ENCODE assay signal across 8 cellular contexts in the genomic region with DNA sequence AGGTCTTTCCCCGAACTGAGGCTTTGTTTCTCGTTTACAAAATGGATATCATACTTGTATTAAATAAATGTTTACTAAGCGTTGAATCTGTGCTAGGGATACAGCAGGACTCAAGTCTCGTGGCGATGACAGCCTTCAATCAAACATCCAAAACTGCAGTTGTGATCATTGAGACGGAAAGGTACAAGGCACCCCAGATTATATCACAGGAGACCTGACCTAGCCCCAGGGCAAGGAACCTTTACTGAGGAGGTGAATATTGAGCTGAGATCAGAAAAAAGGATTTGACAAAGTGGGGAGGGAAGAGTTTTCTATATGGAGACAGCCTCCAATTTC. TPM values are rescaled to one million over a fixed set of nuclear protein-coding genes. Genes with fewer than 3 reads are reported as not detected.
A peak's percentile ranks its signal among the peaks of the same experiment; 100 is the strongest.
DNase-seq lines count a peak whose midpoint lies in the region; ATAC-seq and TF ChIP-seq lines count a peak whose summit lies in the region.

No MANE protein-coding gene starts in this region.

- no peaks in the 10 kb centered on the region for H3K9me3 Mint-ChIP-seq in activated CD8-positive, alpha-beta T cell treated with anti-CD3 and anti-CD28 coated beads for 36 hours
- H3K9me3 Mint-ChIP-seq in stimulated activated memory B cell treated with anti-CD40 and anti-IgM and Interleukin-4, amounts not matched to agents 10 μg/mL and 1 μg/mL and 100 μg/mL, for 72 hours = no peaks in the 10 kb centered on the region

- peaks cover 44% of the 10 kb centered on the region for H3K4me1 Mint-ChIP-seq in activated CD8-positive, alpha-beta T cell treated with anti-CD3 and anti-CD28 coated beads for 36 hours (ENCODE audit: low read depth)
- H3K4me1 Mint-ChIP-seq in stimulated activated memory B cell treated with anti-CD40 and anti-IgM and Interleukin-4, amounts not matched to agents 10 μg/mL and 1 μg/mL and 100 μg/mL, for 72 hours = peaks cover 27% of the 10 kb centered on the region

- intact Hi-C loops in activated CD8-positive, alpha-beta T cell treated with anti-CD3 and anti-CD28 coated beads for 36 hours (cut with micrococcal nuclease) = no loop called here

- H3K36me3 Mint-ChIP-seq in activated CD8-positive, alpha-beta T cell treated with anti-CD3 and anti-CD28 coated beads for 36 hours (ENCODE audit: low read depth) = peaks cover 22% of the 10 kb centered on the region
- no peaks in the 10 kb centered on the region for H3K36me3 Mint-ChIP-seq in stimulated activated memory B cell treated with anti-CD40 and anti-IgM and Interleukin-4, amounts not matched to agents 10 μg/mL and 1 μg/mL and 100 μg/mL, for 72 hours

- H3K4me3 ChIP-seq in HFF-Myc (replicated peaks; ENCODE audit: low read depth, low read length) = peak overlapping the region; percentile 84
- peak overlapping the region; percentile 65 for H3K4me3 ChIP-seq in iPS-11a (ENCODE audit: low read depth, low read length)

- peak overlapping the region; percentile 74 for H3K4me3 Mint-ChIP-seq in activated CD8-positive, alpha-beta T cell treated with anti-CD3 and anti-CD28 coated beads for 36 hours
- peak overlapping the region; percentile 87 for H3K4me3 Mint-ChIP-seq in stimulated activated memory B cell treated with anti-CD40 and anti-IgM and Interleukin-4, amounts not matched to agents 10 μg/mL and 1 μg/mL and 100 μg/mL, for 72 hours

- H3K27ac Mint-ChIP-seq in activated CD8-positive, alpha-beta T cell treated with anti-CD3 and anti-CD28 coated beads for 36 hours = peak overlapping the region; percentile 92
- H3K27ac Mint-ChIP-seq in stimulated activated memory B cell treated with anti-CD40 and anti-IgM and Interleukin-4, amounts not matched to agents 10 μg/mL and 1 μg/mL and 100 μg/mL, for 72 hours = peak overlapping the region; percentile 96

- POLR2A ChIA-PET in activated CD8-positive, alpha-beta T cell treated with anti-CD3 and anti-CD28 coated beads for 36 hours (lab: Charles Lee) = interaction anchor here (0.9 to 2.3 kb wide), 4 partner anchors 9 to 172 kb away, joined by 3 to 7 read pairs (median 5); no protein-coding TSS in a partner anchor

- CTCF ChIA-PET in activated CD8-positive, alpha-beta T cell treated with anti-CD3 and anti-CD28 coated beads for 36 hours (lab: Charles Lee) = interaction anchor here (0.7 to 2.9 kb wide), 7 partner anchors 34 to 283 kb away, joined by 3 to 10 read pairs (median 3); partner anchors contain the start of gene SCAND1

- TF ChIP-seq CTCF in HFF-Myc (IDR thresholded peaks at IDR 0.05; ENCODE audit: low read depth, low read length, missing control alignments) = no peak
- no peak for TF ChIP-seq CTCF in activated CD8-positive, alpha-beta T cell treated with anti-CD3 and anti-CD28 coated beads for 36 hours (IDR thresholded peaks at IDR 0.05)

- H3K27me3 Mint-ChIP-seq in activated CD8-positive, alpha-beta T cell treated with anti-CD3 and anti-CD28 coated beads for 36 hours = no peaks in the 10 kb centered on the region
- H3K27me3 Mint-ChIP-seq in stimulated activated memory B cell treated with anti-CD40 and anti-IgM and Interleukin-4, amounts not matched to agents 10 μg/mL and 1 μg/mL and 100 μg/mL, for 72 hours = peaks cover 12% of the 10 kb centered on the region

- DNase-seq in HFF-Myc (ENCODE audit: extremely low read depth, low read depth) (no peak), NCI-H2107 (lab: John Stamatoyannopoulos, UW) (no peak), NCI-H2196 (lab: John Stamatoyannopoulos, UW; ENCODE audit: unreplicated experiment) (no peak), dermis blood vessel endothelial cell (no peak)
- no peak for DNase-seq in activated CD8-positive, alpha-beta T cell treated with anti-CD3 and anti-CD28 coated beads for 36 hours

- ATAC-seq in activated CD8-positive, alpha-beta T cell treated with anti-CD3 and anti-CD28 coated beads for 36 hours = peak; percentile 10
- ATAC-seq in stimulated activated memory B cell treated with anti-CD40 and anti-IgM and Interleukin-4, amounts not matched to agents 10 μg/mL and 1 μg/mL and 100 μg/mL, for 72 hours = no peak
- no peak for ATAC-seq in GM21515 (IDR thresholded peaks at IDR 0.05; ENCODE audit: unreplicated experiment)

RNA-seq across cellular contexts. Expression of gene AAR2, which starts 0.5 kb away (rescaled TPM):
- 10 to 100 TPM; 18.8 to 19.7 TPM for total RNA-seq in activated CD8-positive, alpha-beta T cell treated with anti-CD3 and anti-CD28 coated beads for 36 hours
- 29.8 and 31.7 TPM in 2 replicates for total RNA-seq in dermis blood vessel endothelial cell
